Comparison of ENCODE assay signal across 28 cellular contexts in the genomic region with DNA sequence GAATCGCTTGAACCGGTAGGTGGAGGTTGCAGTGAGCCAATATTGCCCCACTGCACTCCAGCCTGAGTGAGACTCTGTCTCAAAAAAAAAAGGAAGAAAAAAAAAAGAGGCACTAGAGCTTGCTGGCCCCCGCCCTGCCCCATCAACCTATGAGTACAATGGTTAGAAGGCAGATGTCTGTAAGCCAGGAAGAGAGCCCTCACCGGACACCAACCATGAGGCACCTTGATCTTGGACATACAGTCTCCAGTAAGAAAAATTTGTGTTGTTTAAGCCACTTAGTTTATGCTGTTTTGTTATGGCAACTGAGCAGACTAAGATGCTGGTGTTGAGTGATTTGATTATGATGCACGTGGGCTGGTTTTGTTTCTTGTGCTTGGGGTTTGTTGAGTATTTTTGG.
"Had no signal": no experiment of that assay in that cellular context is flagged by ENCODE, and none has a peak within 500 bp of the region (broad histone marks: within the 10 kb centered on the region; RNA-seq: fewer than 3 reads in every experiment).

No MANE protein-coding gene starts in this region.

- H3K4me3 ChIP-seq: neural progenitor cell, ovary, psoas muscle, right lobe of liver, sigmoid colon, stomach, thoracic aorta, thyroid gland, tibial nerve, upper lobe of right lung, uterus had no signal

- ATAC-seq: naive thymus-derived CD4-positive, alpha-beta T cell; psoas muscle; right cardiac atrium; right lobe of liver; stimulated activated effector memory CD8-positive, alpha-beta T cell treated with anti-CD3 and anti-CD28 coated beads, Interleukin-12 subunit alpha, Interleukin-12 subunit beta, amount 100 ng/mL, for 72 hours; stimulated activated naive B cell treated with anti-CD40 and anti-IgM and Interleukin-4, amounts not matched to agents 10 μg/mL and 1 μg/mL and 100 μg/mL, for 72 hours; upper lobe of right lung had no signal

- H3K36me3 ChIP-seq: ovary had no signal

- FAIRE-seq: small intestine had no signal

- H3K4me3 Mint-ChIP-seq: naive thymus-derived CD4-positive, alpha-beta T cell; nephron; neural progenitor cell; stimulated activated effector memory CD8-positive, alpha-beta T cell treated with anti-CD3 and anti-CD28 coated beads, Interleukin-12 subunit alpha, Interleukin-12 subunit beta, amount 100 ng/mL, for 72 hours; stimulated activated naive B cell treated with anti-CD40 and anti-IgM and Interleukin-4, amounts not matched to agents 10 μg/mL and 1 μg/mL and 100 μg/mL, for 72 hours; stimulated activated naive CD8-positive, alpha-beta T cell treated with anti-CD3 and anti-CD28 coated beads, Interleukin-15, Interleukin-2, amounts not matched to agents 100 ng/mL and 50 ng/mL, for 24 hours; type B pancreatic cell had no signal

- H2AFZ ChIP-seq: neural progenitor cell, parathyroid adenoma had no signal

- DNase-seq: naive thymus-derived CD4-positive, alpha-beta T cell; occipital lobe; ovary; posterior cingulate gyrus; psoas muscle; right cardiac atrium; right lobe of liver; sigmoid colon; small intestine; stimulated activated CD4-positive, alpha-beta T cell treated with anti-CD3 and anti-CD28 coated beads, Interleukin-15, amount 100 ng/mL, for 24 hours; stimulated activated CD4-positive, alpha-beta T cell treated with anti-CD3 and anti-CD28 coated beads, Interleukin-2, amount 100 ng/mL, for 24 hours; stimulated activated CD4-positive, alpha-beta T cell treated with anti-CD3 and anti-CD28 coated beads, Interleukin-2, amount 100 ng/mL, for 48 hours; stimulated activated CD4-positive, alpha-beta T cell treated with anti-CD3 and anti-CD28 coated beads, Interleukin-4, amount 100 ng/mL, for 24 hours; stimulated activated naive B cell treated with anti-CD40 and anti-IgM and Interleukin-4, amounts not matched to agents 10 μg/mL and 1 μg/mL and 100 μg/mL, for 72 hours; stimulated activated naive CD4-positive, alpha-beta T cell treated with Interleukin-2 at 50 U/mL for 16 hours; stomach; thyroid gland; upper lobe of right lung; uterus had no signal

- H3K9me3 ChIP-seq: ovary, psoas muscle, right lobe of liver, sigmoid colon, stomach, thoracic aorta, thyroid gland, upper lobe of right lung, uterus had no signal

- H3K4me2 ChIP-seq: neural progenitor cell had no signal

- H3K4me1 ChIP-seq: neural progenitor cell, parathyroid adenoma, psoas muscle, right lobe of liver, sigmoid colon, stomach, thyroid gland, upper lobe of right lung, uterus had no signal

- H3K9ac ChIP-seq: neural progenitor cell, parathyroid adenoma had no signal

- H3K27me3 Mint-ChIP-seq: naive thymus-derived CD4-positive, alpha-beta T cell; progenitor cell of endocrine pancreas; stimulated activated naive B cell treated with anti-CD40 and anti-IgM and Interleukin-4, amounts not matched to agents 10 μg/mL and 1 μg/mL and 100 μg/mL, for 72 hours; stimulated activated naive CD8-positive, alpha-beta T cell treated with anti-CD3 and anti-CD28 coated beads, Interleukin-15, Interleukin-2, amounts not matched to agents 100 ng/mL and 50 ng/mL, for 24 hours; type B pancreatic cell had no signal

- H3K27ac Mint-ChIP-seq: nephron; neural progenitor cell; progenitor cell of endocrine pancreas; stimulated activated effector memory CD8-positive, alpha-beta T cell treated with anti-CD3 and anti-CD28 coated beads, Interleukin-12 subunit alpha, Interleukin-12 subunit beta, amount 100 ng/mL, for 72 hours; stimulated activated naive B cell treated with anti-CD40 and anti-IgM and Interleukin-4, amounts not matched to agents 10 μg/mL and 1 μg/mL and 100 μg/mL, for 72 hours; stimulated activated naive CD8-positive, alpha-beta T cell treated with anti-CD3 and anti-CD28 coated beads, Interleukin-15, Interleukin-2, amounts not matched to agents 100 ng/mL and 50 ng/mL, for 24 hours; type B pancreatic cell had no signal

- H3K4me1 Mint-ChIP-seq: neural progenitor cell had no signal

- H3K27me3 ChIP-seq: neural progenitor cell, ovary, right lobe of liver, sigmoid colon, stomach, thyroid gland, tibial nerve, upper lobe of right lung, uterus had no signal

- H3K27ac ChIP-seq: neural progenitor cell, ovary, parathyroid adenoma, psoas muscle, right lobe of liver, sigmoid colon, stomach, thoracic aorta, thyroid gland, tibial nerve, upper lobe of right lung, uterus had no signal

- H3K79me2 ChIP-seq: parathyroid adenoma had no signal

- H3K9me3 Mint-ChIP-seq: stimulated activated effector memory CD8-positive, alpha-beta T cell treated with anti-CD3 and anti-CD28 coated beads, Interleukin-12 subunit alpha, Interleukin-12 subunit beta, amount 100 ng/mL, for 72 hours; stimulated activated naive CD8-positive, alpha-beta T cell treated with anti-CD3 and anti-CD28 coated beads, Interleukin-15, Interleukin-2, amounts not matched to agents 100 ng/mL and 50 ng/mL, for 24 hours; type B pancreatic cell had no signal
